In genomic region chr5:9388941-9389674, GRCh38 we compare ENCODE assay signal across 2 cellular contexts.
A peak's percentile ranks its signal among the peaks of the same experiment; 100 is the strongest.
TF ChIP-seq lines count a peak whose summit lies in the region.

No MANE protein-coding gene starts in this region.

TF ChIP-seq in liver, 16 proteins besides CTCF, POLR2A, EP300 and RAD21 (continued from another document):
- peak; percentile 20 for TF ChIP-seq ATF3 (IDR thresholded peaks at IDR 0.05)
- TF ChIP-seq JUND (IDR thresholded peaks at IDR 0.05): no peak
- peak; percentile 86 for TF ChIP-seq NR2F2 (IDR thresholded peaks at IDR 0.05)
- no peak for TF ChIP-seq HNF4G (IDR thresholded peaks at IDR 0.05)
- no peak for TF ChIP-seq TAF1 (conservative IDR thresholded peaks at IDR 0.05)
- no peak for TF ChIP-seq REST (IDR thresholded peaks at IDR 0.05)
- TF ChIP-seq FOXA1 (IDR thresholded peaks at IDR 0.05): no peak
- TF ChIP-seq EGR1 (IDR thresholded peaks at IDR 0.05; ENCODE audit: low read depth in 2 of 2): peak in 1 of 2 donors; percentile 40
- TF ChIP-seq RXRA (IDR thresholded peaks at IDR 0.05): peak; percentile 78 to 86
- TF ChIP-seq FOXA2 (IDR thresholded peaks at IDR 0.05): no peak
- peak; percentile 69 for TF ChIP-seq MAX (IDR thresholded peaks at IDR 0.05)
- no peak for TF ChIP-seq YY1 (IDR thresholded peaks at IDR 0.05)
- TF ChIP-seq GABPA (IDR thresholded peaks at IDR 0.05 in 1 of 2, conservative IDR thresholded peaks at IDR 0.05 in 1 of 2): no peak
- TF ChIP-seq HNF4A (conservative IDR thresholded peaks at IDR 0.05): peak; percentile 21 to 62
- TF ChIP-seq ZBTB33 (IDR thresholded peaks at IDR 0.05): no peak

TF ChIP-seq in HepG2, 621 proteins besides CTCF, POLR2A, EP300 and RAD21 (continued from another document):
- TF ChIP-seq AFF4 (CRISPR knock-in tag; IDR thresholded peaks at IDR 0.05): no peak
- no peak for TF ChIP-seq ZKSCAN1 (IDR thresholded peaks at IDR 0.05; ENCODE audit: low read length)
TF ChIP-seq in HepG2: peak in this region for 0.
